Comparison of ENCODE assay signal across 26 cellular contexts in genomic region chr10:37737336-37737735, GRCh38.
"Had no signal": no experiment of that assay in that cellular context is flagged by ENCODE, and none has a peak within 500 bp of the region (broad histone marks: within the 10 kb centered on the region; RNA-seq: fewer than 3 reads in every experiment).

No MANE protein-coding gene starts in this region.

- H3K27me3 ChIP-seq: suprapubic skin, testis, thyroid gland, tibial artery, tibial nerve, transverse colon, upper lobe of left lung, upper lobe of right lung, uterus, vagina had no signal

- H3K4me1 ChIP-seq: stomach, suprapubic skin, testis, thyroid gland, tibial artery, tibial nerve, transverse colon, upper lobe of left lung, upper lobe of right lung, uterus, vagina had no signal

- DNase-seq: stimulated activated CD4-positive, alpha-beta T cell treated with anti-CD3 and anti-CD28 coated beads, Interleukin-2, amount 100 ng/mL, for 48 hours; stimulated activated CD4-positive, alpha-beta T cell treated with anti-CD3 and anti-CD28 coated beads, Interleukin-4, amount 100 ng/mL, for 1 hour; stimulated activated CD4-positive, alpha-beta T cell treated with anti-CD3 and anti-CD28 coated beads, Interleukin-4, amount 100 ng/mL, for 24 hours; stimulated activated CD4-positive, alpha-beta T cell treated with anti-CD3 and anti-CD28 coated beads, Interleukin-4, amount 100 ng/mL, for 4 hours; stimulated activated CD8-positive, alpha-beta memory T cell treated with anti-CD3 and anti-CD28 coated beads, Interleukin-4, amount 100 ng/mL, for 48 hours; stimulated activated naive B cell treated with anti-CD40 and anti-IgM and Interleukin-4, amounts not matched to agents 10 μg/mL and 1 μg/mL and 100 μg/mL, for 72 hours; stimulated activated naive CD4-positive, alpha-beta T cell; stimulated activated naive CD4-positive, alpha-beta T cell treated with Interleukin-2 at 50 U/mL for 16 hours; stimulated activated naive CD8-positive, alpha-beta T cell treated with anti-CD3 and anti-CD28 coated beads, Interleukin-15, amount 100 ng/mL, for 72 hours; stimulated activated naive CD8-positive, alpha-beta T cell treated with anti-CD3 and anti-CD28 coated beads, Interleukin-15, Interleukin-2, amounts not matched to agents 100 U/mL and 50 U/mL, for 24 hours; stomach; substantia nigra; testis; thyroid gland; tibial artery; transverse colon; trophoblast cell; upper lobe of right lung; uterus had no signal

- H3K4me3 ChIP-seq: stomach, suprapubic skin, testis, thoracic aorta, thyroid gland, tibial artery, tibial nerve, transverse colon, upper lobe of left lung, upper lobe of right lung, uterus, vagina had no signal

- H3K9me3 ChIP-seq: testis, thoracic aorta, thyroid gland, tibial artery, transverse colon, upper lobe of right lung, uterus, vagina had no signal

- ATAC-seq: stimulated activated effector memory CD8-positive, alpha-beta T cell treated with anti-CD3 and anti-CD28 coated beads, Interleukin-12 subunit alpha, Interleukin-12 subunit beta, amount 100 ng/mL, for 72 hours; stimulated activated memory B cell treated with anti-CD40 and anti-IgM and Interleukin-4, amounts not matched to agents 10 μg/mL and 1 μg/mL and 100 μg/mL, for 72 hours; stimulated activated naive B cell treated with anti-CD40 and anti-IgM and Interleukin-4, amounts not matched to agents 10 μg/mL and 1 μg/mL and 100 μg/mL, for 72 hours; stimulated activated naive CD8-positive, alpha-beta T cell treated with anti-CD3 and anti-CD28 coated beads, Interleukin-15, amount 100 ng/mL, for 72 hours; stimulated activated naive CD8-positive, alpha-beta T cell treated with anti-CD3 and anti-CD28 coated beads, Interleukin-15, Interleukin-2, amounts not matched to agents 100 U/mL and 50 U/mL, for 24 hours; upper lobe of right lung had no signal

- H3K27ac ChIP-seq: stomach, suprapubic skin, testis, thoracic aorta, thyroid gland, tibial artery, tibial nerve, transverse colon, upper lobe of left lung, upper lobe of right lung, uterus, vagina had no signal

- H3K36me3 ChIP-seq: stomach, suprapubic skin, thoracic aorta, thyroid gland, tibial artery, tibial nerve, transverse colon, upper lobe of left lung, upper lobe of right lung, uterus, vagina had no signal
